ENCODE assay signal across 23 cellular contexts in genomic region chr14:34179723-34180122, GRCh38.
DNase-seq lines count a peak whose midpoint lies in the region; ATAC-seq and TF ChIP-seq lines count a peak whose summit lies in the region.
"Had no signal": no experiment of that assay in that cellular context is flagged by ENCODE, and none has a peak within 500 bp of the region (broad histone marks: within the 10 kb centered on the region; RNA-seq: fewer than 3 reads in every experiment).

No MANE protein-coding gene starts in this region.

- CTCF ChIA-PET in GM10248 (lab: Yijun Ruan, JAX) = no interaction called here

- TF ChIP-seq EP300 in stomach (IDR thresholded peaks at IDR 0.05) (no peak), esophagus muscularis mucosa (IDR thresholded peaks at IDR 0.05) (no peak)

- peaks cover 11 to 21% (median 17%) of the 10 kb centered on the region in 4 donors for H3K4me1 ChIP-seq in stomach
- peaks cover 0 to 10% (median 5%) of the 10 kb centered on the region in 4 donors for H3K4me1 ChIP-seq in esophagus muscularis mucosa

- POLR2A ChIA-PET in GM10248 (lab: Yijun Ruan, JAX) = no interaction called here

- no peaks in the 10 kb centered on the region for H3K36me3 ChIP-seq in stomach
- H3K36me3 ChIP-seq in esophagus muscularis mucosa = no peaks in the 10 kb centered on the region
- H3K36me3 ChIP-seq: BLaER1 treated with 17β-estradiol and CSF1 and Interleukin-3, amounts not matched to agents 10 nM and 100 nM; MG63 had no signal

- WGBS in stomach, 5 donors = 75 to 96% (median 88%) methylated on average over 1 of the region's 1 CpG
- WGBS in esophagus muscularis mucosa = 100% methylated on average over 1 of the region's 1 CpG

- no peak overlapping the region for H3K4me3 ChIP-seq in stomach
- H3K4me3 ChIP-seq in esophagus muscularis mucosa = no peak overlapping the region
- H3K4me3 ChIP-seq: BLaER1 treated with 17β-estradiol and CSF1 and Interleukin-3, amounts not matched to agents 10 nM and 100 nM; MG63; SK-N-MC; smooth muscle cell had no signal

- H3K9me3 ChIP-seq in stomach (no peaks in the 10 kb centered on the region), esophagus muscularis mucosa (no peaks in the 10 kb centered on the region)
- H3K9me3 ChIP-seq: BLaER1 treated with 17β-estradiol and CSF1 and Interleukin-3, amounts not matched to agents 10 nM and 100 nM; MG63 had no signal

- TF ChIP-seq CTCF in stomach (IDR thresholded peaks at IDR 0.05) (no peak), esophagus muscularis mucosa (IDR thresholded peaks at IDR 0.05) (no peak), GM10248 (IDR thresholded peaks at IDR 0.05; ENCODE audit: control extremely low read depth, extremely low read depth, low read depth, missing control alignments) (no peak)

- intact Hi-C loops in stomach (cut with DNase I; ENCODE audit: low total_unique reads) (no loop called here), esophagus muscularis mucosa (cut with DNase I) (no loop called here)

- DNase-seq in NCI-H2227 (lab: John Stamatoyannopoulos, UW; ENCODE audit: unreplicated experiment) = peak; percentile 15
- DNase-seq in NCI-H2227 treated with DMSO at 0.1 percent for 48 hours (lab: John Stamatoyannopoulos, UW) = no peak
- DNase-seq in NCI-H2029 (lab: John Stamatoyannopoulos, UW) = peak; percentile 100
- peak; percentile 66 for DNase-seq in NCI-H69 (lab: John Stamatoyannopoulos, UW)
- DNase-seq in stomach = peak; percentile 57
- DNase-seq in esophagus muscularis mucosa (ENCODE audit: extremely low spot score) = no peak
- DNase-seq in GM10248 (ENCODE audit: extremely low spot score) = no peak
- DNase-seq: activated CD8-positive, alpha-beta T cell treated with anti-CD3 and anti-CD28 coated beads, Interleukin-2, amount 10 ng/mL, durations not matched to agents 7 days and 5 days; activated naive CD4-positive, alpha-beta T cell treated with anti-CD3 and anti-CD28 coated beads, Interleukin-2, amount 10 ng/mL, durations not matched to agents 7 days and 5 days; activated T-cell treated with anti-CD3 and anti-CD28 coated beads, Interleukin-2, amount 50 U/mL, for 4 hours; endodermal cell; IMR-90; left colon; MG63; NCI-H82; T-helper 9 cell had no signal

- TF ChIP-seq POLR2A in stomach (IDR thresholded peaks at IDR 0.05) = no peak
- TF ChIP-seq POLR2A in esophagus muscularis mucosa (IDR thresholded peaks at IDR 0.05; ENCODE audit: low read depth) = no peak

- ATAC-seq in GM21515 (IDR thresholded peaks at IDR 0.05; ENCODE audit: unreplicated experiment) = no peak
- ATAC-seq: activated CD8-positive, alpha-beta T cell treated with anti-CD3 and anti-CD28 coated beads, Interleukin-2, amount 10 ng/mL, durations not matched to agents 7 days and 5 days; activated T-cell treated with anti-CD3 and anti-CD28 coated beads, Interleukin-2, amount 50 U/mL, for 4 hours; HCT116; left colon; Panc1 had no signal

- no peaks in the 10 kb centered on the region for H3K27me3 ChIP-seq in stomach
- H3K27me3 ChIP-seq in esophagus muscularis mucosa = no peaks in the 10 kb centered on the region
- H3K27me3 ChIP-seq: MG63 had no signal

- peak overlapping the region in 1 of 5 donors; percentile 21 for H3K27ac ChIP-seq in stomach
- H3K27ac ChIP-seq in esophagus muscularis mucosa (replicated peaks in 1 of 4) = no peak overlapping the region
- H3K27ac ChIP-seq: BLaER1 treated with 17β-estradiol and CSF1 and Interleukin-3, amounts not matched to agents 10 nM and 100 nM; HL-60; SK-N-MC had no signal

Comparison
In these comparisons a context has a peak if more than half of its experiments do, and no peak if none do; other contexts are left out.
1. DNase-seq: peak in NCI-H2227 (single experiment), NCI-H2029 (single experiment), NCI-H69 (single experiment) and stomach (single experiment); none in NCI-H2227 treated with DMSO at 0.1 percent for 48 hours (single experiment), esophagus muscularis mucosa (single experiment) and GM10248 (single experiment).